ENCODE assay signal across 10 cellular contexts in the genomic region with DNA sequence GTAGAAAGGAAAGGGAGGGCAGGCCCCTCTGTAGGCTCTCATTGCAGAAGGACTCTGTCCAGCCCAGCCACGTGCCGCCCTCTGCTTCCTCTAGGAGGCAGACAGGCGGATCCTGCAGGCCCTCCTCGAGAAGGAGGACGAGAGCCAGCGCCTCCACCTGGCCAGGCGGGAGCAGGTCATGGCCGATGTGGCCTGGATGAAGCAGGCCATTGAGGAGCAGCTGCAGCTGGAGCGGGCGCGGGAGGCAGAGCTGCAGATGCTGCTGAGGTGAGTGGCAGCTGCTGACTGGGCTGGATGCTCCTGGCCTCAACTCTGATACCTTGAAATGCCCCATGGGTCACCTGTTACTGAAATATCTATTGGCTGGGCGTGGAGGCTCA. TPM values are rescaled to one million over a fixed set of nuclear protein-coding genes. Genes with fewer than 3 reads are reported as not detected.
DNase-seq lines count a peak whose midpoint lies in the region; ATAC-seq and TF ChIP-seq lines count a peak whose summit lies in the region.
"Had no signal": no experiment of that assay in that cellular context is flagged by ENCODE, and none has a peak within 500 bp of the region (broad histone marks: within the 10 kb centered on the region; RNA-seq: fewer than 3 reads in every experiment).

No MANE protein-coding gene starts in this region.

- H3K4me3 ChIP-seq in AG09309 (ENCODE audit: control insufficient read depth, low read depth, low read length): no peak overlapping the region

- peaks cover 0 to 82% (median 25%) of the 10 kb centered on the region in 3 donors for H3K36me3 Mint-ChIP-seq in naive thymus-derived CD8-positive, alpha-beta T cell
- peaks cover 42% of the 10 kb centered on the region for H3K36me3 Mint-ChIP-seq in activated CD8-positive, alpha-beta memory T cell treated with anti-CD3 and anti-CD28 coated beads, Interleukin-2, amount 10 ng/mL, durations not matched to agents 7 days and 5 days

- CTCF ChIA-PET in activated CD8-positive, alpha-beta memory T cell treated with anti-CD3 and anti-CD28 coated beads, Interleukin-2, amount 10 ng/mL, durations not matched to agents 7 days and 5 days (lab: Charles Lee): interaction anchor here (1.5 kb wide), 1 partner anchor 30 kb away, joined by 3 read pairs; no protein-coding TSS in a partner anchor

- DNase-seq in AG09309 (ENCODE audit: low read depth) (no peak), GM13977 (ENCODE audit: low spot score) (no peak), SK-MEL-5 (ENCODE audit: low read depth, low spot score) (peak; percentile 87), hepatic stellate cell (ENCODE audit: low spot score) (peak; percentile 57), NCI-H2081 (lab: John Stamatoyannopoulos, UW) (no peak), NCI-H1105 (lab: John Stamatoyannopoulos, UW) (no peak)
- DNase-seq in naive thymus-derived CD8-positive, alpha-beta T cell: no peak
- DNase-seq in activated CD8-positive, alpha-beta memory T cell treated with anti-CD3 and anti-CD28 coated beads, Interleukin-2, amount 10 ng/mL, durations not matched to agents 7 days and 5 days: no peak
- DNase-seq: activated B cell treated with CpG ODN at 0.5 μM for 24 hours had no signal

- in situ Hi-C loops in GM13977 (cut with MboI; ENCODE audit: low pct_unique_long_range_greater_than_20kb, low sequenced_read_pairs, unreplicated experiment): no loop called here
- in situ Hi-C loops in SK-MEL-5 (cut with HindIII; ENCODE audit: low pct_unique_long_range_greater_than_20kb, low sequenced_read_pairs): no loop called here

- TF ChIP-seq CTCF in AG09309 (IDR thresholded peaks at IDR 0.05; ENCODE audit: control insufficient read depth, insufficient read depth, low read depth, low read length, missing control alignments): peak; percentile 38
- peak; percentile 46 for TF ChIP-seq CTCF in GM13977 (IDR thresholded peaks at IDR 0.05; ENCODE audit: extremely low read depth, insufficient read depth, missing control alignments)

- ATAC-seq in naive thymus-derived CD8-positive, alpha-beta T cell: no peak
- ATAC-seq in activated CD8-positive, alpha-beta memory T cell treated with anti-CD3 and anti-CD28 coated beads, Interleukin-2, amount 10 ng/mL, durations not matched to agents 7 days and 5 days: no peak

- no peaks in the 10 kb centered on the region for H3K27me3 Mint-ChIP-seq in naive thymus-derived CD8-positive, alpha-beta T cell
- no peaks in the 10 kb centered on the region for H3K27me3 Mint-ChIP-seq in activated CD8-positive, alpha-beta memory T cell treated with anti-CD3 and anti-CD28 coated beads, Interleukin-2, amount 10 ng/mL, durations not matched to agents 7 days and 5 days
- H3K27me3 Mint-ChIP-seq: activated B cell treated with CpG ODN at 0.5 μM for 24 hours, memory B cell had no signal

- no peaks in the 10 kb centered on the region for H3K9me3 Mint-ChIP-seq in naive thymus-derived CD8-positive, alpha-beta T cell
- H3K9me3 Mint-ChIP-seq in activated CD8-positive, alpha-beta memory T cell treated with anti-CD3 and anti-CD28 coated beads, Interleukin-2, amount 10 ng/mL, durations not matched to agents 7 days and 5 days (ENCODE audit: low read depth): no peaks in the 10 kb centered on the region
- H3K9me3 Mint-ChIP-seq: activated B cell treated with CpG ODN at 0.5 μM for 24 hours, memory B cell had no signal

- POLR2A ChIA-PET in naive thymus-derived CD8-positive, alpha-beta T cell (lab: Charles Lee): interaction anchor here (1.3 kb wide), 1 partner anchor 10 kb away, joined by 3 read pairs; no protein-coding TSS in a partner anchor

- peak overlapping the region in 1 of 10 donors; percentile 7 for H3K27ac Mint-ChIP-seq in naive thymus-derived CD8-positive, alpha-beta T cell
- no peak overlapping the region for H3K27ac Mint-ChIP-seq in activated CD8-positive, alpha-beta memory T cell treated with anti-CD3 and anti-CD28 coated beads, Interleukin-2, amount 10 ng/mL, durations not matched to agents 7 days and 5 days
- H3K27ac Mint-ChIP-seq: activated B cell treated with CpG ODN at 0.5 μM for 24 hours, memory B cell had no signal

- H3K4me3 Mint-ChIP-seq in naive thymus-derived CD8-positive, alpha-beta T cell: no peak overlapping the region
- no peak overlapping the region for H3K4me3 Mint-ChIP-seq in activated CD8-positive, alpha-beta memory T cell treated with anti-CD3 and anti-CD28 coated beads, Interleukin-2, amount 10 ng/mL, durations not matched to agents 7 days and 5 days
- H3K4me3 Mint-ChIP-seq: activated B cell treated with CpG ODN at 0.5 μM for 24 hours, memory B cell had no signal

- H3K4me1 Mint-ChIP-seq in naive thymus-derived CD8-positive, alpha-beta T cell: peaks cover 0 to 2% (median 0%) of the 10 kb centered on the region in 4 donors
- no peaks in the 10 kb centered on the region for H3K4me1 Mint-ChIP-seq in activated CD8-positive, alpha-beta memory T cell treated with anti-CD3 and anti-CD28 coated beads, Interleukin-2, amount 10 ng/mL, durations not matched to agents 7 days and 5 days
- H3K4me1 Mint-ChIP-seq: activated B cell treated with CpG ODN at 0.5 μM for 24 hours, memory B cell had no signal

RNA-seq across cellular contexts. Expression of a gene that starts 10.9 kb away (rescaled TPM):
- 12.0 and 13.0 TPM in 2 replicates for total RNA-seq in SK-MEL-5 (2014; rRNA removed; shearing (Covaris generic))
- 41.8 and 47.4 TPM in 2 replicates for polyA plus RNA-seq in SK-MEL-5 (2015; cell fraction: cytosol; rRNA removed)
- 38.9 and 61.6 TPM in 2 replicates for polyA plus RNA-seq in SK-MEL-5 (2015; cell fraction: nucleus; rRNA removed)
- 10 to 100 TPM; 36.8 to 39.1 TPM for total RNA-seq in naive thymus-derived CD8-positive, alpha-beta T cell
- 10 to 100 TPM in 1 of 3 donors, 1 to 10 TPM in 2; 6.7 to 11.1 (median 8.6) TPM for polyA plus RNA-seq in naive thymus-derived CD8-positive, alpha-beta T cell
- 10 to 100 TPM; 38.4 to 40.1 TPM for total RNA-seq in activated CD8-positive, alpha-beta memory T cell treated with anti-CD3 and anti-CD28 coated beads, Interleukin-2, amount 10 ng/mL, durations not matched to agents 7 days and 5 days

RNA-seq across cellular contexts. Expression of a gene that starts 30.6 kb away (rescaled TPM):
- total RNA-seq in SK-MEL-5 (2014; rRNA removed; shearing (Covaris generic)): 31.3 and 35.4 TPM in 2 replicates
- 25.1 and 28.3 TPM in 2 replicates for polyA plus RNA-seq in SK-MEL-5 (2015; cell fraction: cytosol; rRNA removed)
- 1.1 and 3.2 TPM in 2 replicates for polyA plus RNA-seq in SK-MEL-5 (2015; cell fraction: nucleus; rRNA removed)
- 10 to 100 TPM; 21.2 to 21.8 TPM for total RNA-seq in naive thymus-derived CD8-positive, alpha-beta T cell
- 10 to 100 TPM; 29.7 to 41.7 (median 41.1) TPM for polyA plus RNA-seq in naive thymus-derived CD8-positive, alpha-beta T cell
- 10 to 100 TPM; 16.3 to 19.2 TPM for total RNA-seq in activated CD8-positive, alpha-beta memory T cell treated with anti-CD3 and anti-CD28 coated beads, Interleukin-2, amount 10 ng/mL, durations not matched to agents 7 days and 5 days

Comparison
In these comparisons a context has a peak if more than half of its experiments do, and no peak if none do; other contexts are left out.
1. DNase-seq: peak in SK-MEL-5 (single experiment) and hepatic stellate cell (single experiment); none in AG09309 (single experiment), GM13977 (single experiment), naive thymus-derived CD8-positive, alpha-beta T cell (0 of 10), activated CD8-positive, alpha-beta memory T cell treated with anti-CD3 and anti-CD28 coated beads, Interleukin-2, amount 10 ng/mL, durations not matched to agents 7 days and 5 days (single experiment), NCI-H2081 (0 of 2) and NCI-H1105 (single experiment).